9 cellular contexts compared by ENCODE assay signal in genomic region chr19:58401825-58402433, GRCh38. TPM values are rescaled to one million over a fixed set of nuclear protein-coding genes. Genes with fewer than 3 reads are reported as not detected.
DNase-seq lines count a peak whose midpoint lies in the region; ATAC-seq, FAIRE-seq and TF ChIP-seq lines count a peak whose summit lies in the region.
"Had no signal": no experiment of that assay in that cellular context is flagged by ENCODE, and none has a peak within 500 bp of the region (broad histone marks: within the 10 kb centered on the region; RNA-seq: fewer than 3 reads in every experiment).

No MANE protein-coding gene starts in this region.

- TSS peak; percentile 45 for BruUV-seq in HCT116 (replicated peaks; lab: Mats Ljungman, UMichigan)

- H3K4me1 ChIP-seq in HCT116 (ENCODE audit: control insufficient read depth in 1 of 2, insufficient read depth in 2 of 2, low read length in 2 of 2) (peaks cover 15 to 26% of the 10 kb centered on the region in 2 experiments), mesenchymal stem cell (ENCODE audit: control insufficient read depth, insufficient read depth, low read depth, low read length) (peaks cover 12% of the 10 kb centered on the region), small intestine (ENCODE audit: control insufficient read depth in 2 of 2, insufficient read depth in 1 of 2, low read depth in 1 of 2, low read length in 1 of 2) (peaks cover 0 to 4% of the 10 kb centered on the region in 2 donors)

- H4K91ac ChIP-seq in mesenchymal stem cell (ENCODE audit: low read length): peak overlapping the region; percentile 66

- peak overlapping the region; percentile 94 to 98 (median 96) for H3K4me3 Mint-ChIP-seq in brain

- peak overlapping the region in 1 of 2 experiments; percentile 51 for H2BK12ac ChIP-seq in mesenchymal stem cell (ENCODE audit: low read length in 2 of 2)

- no peaks in the 10 kb centered on the region for H3K27me3 ChIP-seq in HCT116 (ENCODE audit: insufficient read depth, low read length)
- peaks cover 0 to 7% of the 10 kb centered on the region in 2 experiments for H3K27me3 ChIP-seq in mesenchymal stem cell (ENCODE audit: control insufficient read depth in 1 of 2, insufficient read depth in 1 of 2, low read length in 2 of 2)
- peaks cover 4 to 7% of the 10 kb centered on the region in 2 donors for H3K27me3 ChIP-seq in small intestine (ENCODE audit: control insufficient read depth in 2 of 2, insufficient read depth in 2 of 2, low read length in 2 of 2)

- peak overlapping the region in 2 of 5 experiments; percentile 26 to 98 for H3K27ac Mint-ChIP-seq in brain

- H2BK5ac ChIP-seq in mesenchymal stem cell (ENCODE audit: low read depth, low read length, poor library complexity, severe bottlenecking): no peak overlapping the region

- peaks cover 5% of the 10 kb centered on the region for H3K27me3 Mint-ChIP-seq in brain

- H3K79me1 ChIP-seq in mesenchymal stem cell (replicated peaks; ENCODE audit: low read length, poor library complexity, severe bottlenecking): peaks cover 10% of the 10 kb centered on the region

- RAD21 ChIA-PET in HCT116 (lab: Charles Lee; ENCODE audit: low non-redundant PET in 1 of 2, low total read pairs in 2 of 2, uncharacterized antibody in 2 of 2, unreplicated experiment in 2 of 2): no interaction called here

- no peak overlapping the region for H4K8ac ChIP-seq in mesenchymal stem cell (ENCODE audit: low read length)

- POLR2A ChIA-PET in HCT116 (lab: Charles Lee): interaction anchor here (0.7 kb wide), 1 partner anchor 152 kb away, joined by 4 read pairs; no protein-coding TSS in a partner anchor

- no peak overlapping the region for H3K14ac ChIP-seq in mesenchymal stem cell (ENCODE audit: low read length in 2 of 2)

- no peaks in the 10 kb centered on the region for H3K9me3 ChIP-seq in HCT116 (ENCODE audit: control insufficient read depth in 1 of 2, insufficient read depth in 1 of 2, low read depth in 1 of 2, low read length in 2 of 2)
- no peaks in the 10 kb centered on the region for H3K9me3 ChIP-seq in mesenchymal stem cell (ENCODE audit: control insufficient read depth, low read length)
- H3K9me3 ChIP-seq in small intestine (ENCODE audit: control insufficient read depth, low read depth): no peaks in the 10 kb centered on the region

- H3K4me3 ChIP-seq in HCT116 (replicated peaks in 1 of 2; ENCODE audit: low read depth in 1 of 2, low read length in 2 of 2) (peak overlapping the region; percentile 68 to 83), mesenchymal stem cell (ENCODE audit: insufficient read depth in 1 of 2, low read depth in 1 of 2, low read length in 2 of 2) (peak overlapping the region; percentile 65 to 91), small intestine (ENCODE audit: low read depth in 1 of 2, low read length in 2 of 2) (peak overlapping the region in 1 of 2 donors; percentile 56)

- H4K20me1 ChIP-seq in HCT116 (ENCODE audit: insufficient read depth): no peaks in the 10 kb centered on the region

- FAIRE-seq in small intestine (lab: Jason Lieb, UNC): no peak

- no peak for ATAC-seq in HCT116
- ATAC-seq in HG03095 (IDR thresholded peaks at IDR 0.05; ENCODE audit: unreplicated experiment): no peak

- H2BK120ac ChIP-seq in mesenchymal stem cell (ENCODE audit: low read depth, low read length): no peak overlapping the region

- no peak overlapping the region for H2AFZ ChIP-seq in HCT116 (ENCODE audit: low read depth, low read length, poor library complexity, severe bottlenecking)
- no peak overlapping the region for H2AFZ ChIP-seq in mesenchymal stem cell (ENCODE audit: low read depth, low read length)

- TF ChIP-seq RAD21 in HCT116 (IDR thresholded peaks at IDR 0.05; ENCODE audit: low read depth): no peak

- peak overlapping the region in 1 of 2 experiments; percentile 88 for H3K23ac ChIP-seq in mesenchymal stem cell (ENCODE audit: low read length in 2 of 2)

- H3K9ac ChIP-seq in HCT116 (ENCODE audit: low read length) (peak overlapping the region; percentile 86), mesenchymal stem cell (ENCODE audit: low read length) (peak overlapping the region; percentile 90)

- DNase-seq in HCT116 (ENCODE audit: low read depth, low spot score) (no peak), mesenchymal stem cell (no peak), small intestine (no peak), NCI-H146 (lab: John Stamatoyannopoulos, UW) (no peak), GM03348 (ENCODE audit: low spot score) (no peak)

- H3K36me3 ChIP-seq in HCT116 (ENCODE audit: control insufficient read depth in 1 of 2, insufficient read depth in 2 of 2, low read length in 2 of 2): no peaks in the 10 kb centered on the region
- H3K36me3 ChIP-seq in mesenchymal stem cell (ENCODE audit: control insufficient read depth in 1 of 2, insufficient read depth in 2 of 2, low read depth in 1 of 2, low read length in 2 of 2): peaks cover 0 to 9% of the 10 kb centered on the region in 2 experiments
- no peaks in the 10 kb centered on the region for H3K36me3 ChIP-seq in small intestine (ENCODE audit: control insufficient read depth in 2 of 2, insufficient read depth in 2 of 2, low read length in 2 of 2)

- CTCF ChIA-PET in HCT116 (lab: Charles Lee): no interaction called here

- WGBS in mesenchymal stem cell: 74% methylated on average over 17 of the region's 24 CpGs
- WGBS in small intestine, 3 donors: 18 to 26% (median 24%) methylated on average over 22 to 24 of the region's 24 CpGs

- H2AK5ac ChIP-seq in mesenchymal stem cell (ENCODE audit: low read length, severe bottlenecking): no peak overlapping the region

- H3K18ac ChIP-seq in mesenchymal stem cell (ENCODE audit: low read depth in 1 of 2, low read length in 2 of 2): peak overlapping the region in 1 of 2 experiments; percentile 18

- H3K4me2 ChIP-seq in HCT116 (ENCODE audit: low read length) (peak overlapping the region; percentile 97), mesenchymal stem cell (ENCODE audit: low read length, poor library complexity, severe bottlenecking) (peak overlapping the region; percentile 64)

- H3K9me2 ChIP-seq in HCT116 (ENCODE audit: insufficient read depth): no peaks in the 10 kb centered on the region

- TF ChIP-seq POLR2A in HCT116 (IDR thresholded peaks at IDR 0.05; ENCODE audit: borderline replicate concordance, extremely low read depth, insufficient read depth, insufficient read length): no peak

- H3K4me1 Mint-ChIP-seq in brain: peaks cover 32% of the 10 kb centered on the region

- peak overlapping the region; percentile 96 for H3K27ac ChIP-seq in 22Rv1
- peak overlapping the region; percentile 80 for H3K27ac ChIP-seq in HCT116 (ENCODE audit: low read depth, low read length)
- H3K27ac ChIP-seq in mesenchymal stem cell (ENCODE audit: low read length, poor library complexity, severe bottlenecking): no peak overlapping the region
- no peak overlapping the region for H3K27ac ChIP-seq in small intestine (ENCODE audit: low read depth in 1 of 2, low read length in 1 of 2)

- TF ChIP-seq CTCF in 22Rv1 (IDR thresholded peaks at IDR 0.05) (no peak), HCT116 (IDR thresholded peaks at IDR 0.05 in 2 of 3, conservative IDR thresholded peaks at IDR 0.05 in 1 of 3; ENCODE audit: borderline replicate concordance in 1 of 3, insufficient read depth in 1 of 3, low read depth in 2 of 3, low read length in 2 of 3) (no peak), brain (conservative IDR thresholded peaks at IDR 0.05) (no peak)

- peaks cover 12% of the 10 kb centered on the region for H3K36me3 Mint-ChIP-seq in brain

- peak overlapping the region in 1 of 2 experiments; percentile 24 for H3K4ac ChIP-seq in mesenchymal stem cell (ENCODE audit: low read depth in 1 of 2, low read length in 2 of 2)

- peaks cover 15% of the 10 kb centered on the region for H3K79me2 ChIP-seq in HCT116 (ENCODE audit: insufficient read depth, low read length)

- no peak overlapping the region for H2BK15ac ChIP-seq in mesenchymal stem cell (ENCODE audit: low read depth, poor library complexity, severe bottlenecking)

- H3K9me3 Mint-ChIP-seq in brain: peaks cover 0 to 9% (median 4%) of the 10 kb centered on the region in 5 experiments

- intact Hi-C loops in HCT116 (cut with micrococcal nuclease): no loop called here

TF ChIP-seq in HCT116, 20 proteins besides CTCF, POLR2A, EP300 and RAD21 (continues in another document):
- TF ChIP-seq TCF7L2 (IDR thresholded peaks at IDR 0.05; ENCODE audit: borderline replicate concordance, extremely low read depth, insufficient read depth, insufficient read length) (no peak), SIN3A (IDR thresholded peaks at IDR 0.05; ENCODE audit: low read depth) (no peak), POLR2AphosphoS5 (IDR thresholded peaks at IDR 0.05; ENCODE audit: low read depth, low read length) (no peak)

RNA-seq across cellular contexts. Expression of gene RNF225, which starts 6.5 kb away (rescaled TPM):
- 1.2 TPM for total RNA-seq in HCT116 (2021; ENCODE audit: unreplicated experiment)
- not detected in 2 replicates for polyA plus RNA-seq in HCT116 (2012)
- not detected for polyA plus RNA-seq in brain (ENCODE audit: insufficient read depth, low read depth, low replicate concordance)
- polyA plus RNA-seq in mesenchymal stem cell (2013, experiment 1 of 2): not detected
- polyA plus RNA-seq in mesenchymal stem cell (2013, experiment 2 of 2): not detected
- polyA plus RNA-seq in small intestine: not detected
- total RNA-seq: urinary bladder had no signal

RNA-seq across cellular contexts. Expression of gene ZNF584, which starts 6.5 kb away (rescaled TPM):
- total RNA-seq in HCT116 (2021; ENCODE audit: unreplicated experiment): 25.8 TPM
- polyA plus RNA-seq in HCT116 (2012): 13.1 and 13.5 TPM in 2 replicates
- polyA plus RNA-seq in brain (ENCODE audit: insufficient read depth, low read depth, low replicate concordance): 5.8 TPM
- polyA plus RNA-seq in mesenchymal stem cell (2013, experiment 1 of 2): 7.7 TPM
- 8.3 TPM for polyA plus RNA-seq in mesenchymal stem cell (2013, experiment 2 of 2)
- 1 to 10 TPM; 1.8 to 7.6 (median 6.7) TPM for polyA plus RNA-seq in small intestine

RNA-seq across cellular contexts. Expression of gene RPS5, which starts 14.9 kb away (rescaled TPM):
- total RNA-seq in HCT116 (2021; ENCODE audit: unreplicated experiment): 1,982 TPM
- 4,316 and 4,936 TPM in 2 replicates for polyA plus RNA-seq in HCT116 (2012)
- polyA plus RNA-seq in brain (ENCODE audit: insufficient read depth, low read depth, low replicate concordance) (1,967 TPM), small intestine (1,000 to 10,000 TPM in 2 of 3 donors, 100 to 1,000 TPM in 1; 863 to 1,751 (median 1,463) TPM)
- 995 TPM for polyA plus RNA-seq in mesenchymal stem cell (2013, experiment 1 of 2)
- 1,024 TPM for polyA plus RNA-seq in mesenchymal stem cell (2013, experiment 2 of 2)

RNA-seq across cellular contexts. Expression of gene ZNF837, which starts 21.1 kb away (rescaled TPM):
- 3.2 TPM for total RNA-seq in HCT116 (2021; ENCODE audit: unreplicated experiment)
- 2.0 and 2.1 TPM in 2 replicates for polyA plus RNA-seq in HCT116 (2012)
- polyA plus RNA-seq in brain (ENCODE audit: insufficient read depth, low read depth, low replicate concordance): 1.4 TPM
- polyA plus RNA-seq in mesenchymal stem cell (2013, experiment 1 of 2): 1.1 TPM
- polyA plus RNA-seq in mesenchymal stem cell (2013, experiment 2 of 2): 1.5 TPM
- polyA plus RNA-seq in small intestine: 1 to 10 TPM; 2.9 to 4.3 (median 3.4) TPM

RNA-seq across cellular contexts. Expression of gene ZNF132, which starts 38.0 kb away (rescaled TPM):
- not detected for total RNA-seq in HCT116 (2021; ENCODE audit: unreplicated experiment)
- 0.55 and 0.79 TPM in 2 replicates for polyA plus RNA-seq in HCT116 (2012)
- polyA plus RNA-seq in brain (ENCODE audit: insufficient read depth, low read depth, low replicate concordance) (2.5 TPM), small intestine (1 to 10 TPM in 1 of 3 donors, under 1 TPM in 2; 0.22 to 1.3 (median 0.27) TPM)
- 0.68 TPM for polyA plus RNA-seq in mesenchymal stem cell (2013, experiment 1 of 2)
- polyA plus RNA-seq in mesenchymal stem cell (2013, experiment 2 of 2): 0.60 TPM

Comparison
In these comparisons a context has a peak if more than half of its experiments do, and no peak if none do; other contexts are left out.
1. H3K27ac ChIP-seq: peak in 22Rv1 (single experiment) and HCT116 (single experiment); none in mesenchymal stem cell (single experiment) and small intestine (0 of 2).